ENCODE assay signal across 26 cellular contexts in the genomic region with DNA sequence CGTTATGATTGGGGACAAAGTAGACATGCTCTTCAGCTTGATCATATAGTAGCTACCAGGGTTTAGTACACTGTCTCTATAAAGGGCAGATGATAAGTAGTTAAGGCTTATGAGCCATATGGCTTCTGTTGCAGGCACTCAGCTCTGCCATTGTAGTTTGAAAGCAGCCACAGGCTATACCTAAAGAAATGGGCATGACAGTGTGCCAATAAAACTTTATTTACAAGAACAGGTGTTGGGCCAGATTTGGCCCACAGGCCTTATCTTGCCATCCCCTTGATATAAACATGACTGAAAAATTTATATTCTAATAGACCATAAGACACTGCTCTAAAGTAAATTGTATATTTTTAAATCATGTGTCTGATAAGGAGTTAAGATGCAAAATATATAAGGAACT. TPM values are rescaled to one million over a fixed set of nuclear protein-coding genes. Genes with fewer than 3 reads are reported as not detected.
DNase-seq lines count a peak whose midpoint lies in the region; ATAC-seq and TF ChIP-seq lines count a peak whose summit lies in the region.
"Had no signal": no experiment of that assay in that cellular context is flagged by ENCODE, and none has a peak within 500 bp of the region (broad histone marks: within the 10 kb centered on the region; RNA-seq: fewer than 3 reads in every experiment).

No MANE protein-coding gene starts in this region.

- TF ChIP-seq CTCF in endodermal cell (conservative IDR thresholded peaks at IDR 0.05) (no peak), mesothelial cell of epicardium (IDR thresholded peaks at IDR 0.05; ENCODE audit: unreplicated experiment) (no peak), upper lobe of left lung (IDR thresholded peaks at IDR 0.05) (no peak)

- peaks cover 2% of the 10 kb centered on the region for H3K4me1 ChIP-seq in endodermal cell (ENCODE audit: control insufficient read depth, insufficient read depth, low read length)
- peaks cover 23 to 55% (median 38%) of the 10 kb centered on the region in 4 donors for H3K4me1 ChIP-seq in upper lobe of left lung
- H3K4me1 ChIP-seq: breast epithelium had no signal

- H3K27ac ChIP-seq in endodermal cell (ENCODE audit: low read depth, low read length), result no peak overlapping the region
- H3K27ac ChIP-seq in upper lobe of left lung, result peak overlapping the region in 3 of 4 donors; percentile 4 to 74 (median 56)
- H3K27ac ChIP-seq: breast epithelium, RWPE1 had no signal

- 76% methylated on average over 1 of the region's 1 CpG; no CpG with 5 or more reads in 1 of the 2 experiments for WGBS in endodermal cell (ENCODE audit: insufficient coverage in 1 of 2, insufficient read length in 1 of 2), 2 experiments
- 86 to 88% methylated on average over 1 of the region's 1 CpG for WGBS in upper lobe of left lung, 2 donors

- H3K4me1 Mint-ChIP-seq in endodermal cell (peaks cover 37% of the 10 kb centered on the region), mesothelial cell of epicardium (peaks cover 25% of the 10 kb centered on the region)

- DNase-seq in NCI-H69 (lab: John Stamatoyannopoulos, UW) (peak; percentile 69), endodermal cell (no peak), mesothelial cell of epicardium (ENCODE audit: low spot score in 2 of 2, unreplicated experiment in 2 of 2) (no peak), upper lobe of left lung (no peak), SKM-1 treated with dmso at 0.1 percent for 144 hours (lab: John Stamatoyannopoulos, UW; ENCODE audit: unreplicated experiment) (no peak)
- DNase-seq: activated CD4-positive, alpha-beta T cell treated with anti-CD3 and anti-CD28 coated beads for 4 hours; activated CD8-positive, alpha-beta memory T cell treated with anti-CD3 and anti-CD28 coated beads for 24 hours; activated gamma-delta T cell treated with Interleukin-2 at 50 U/mL for 16 hours; activated T-cell treated with anti-CD3 and anti-CD28 coated beads, Interleukin-2, amount 50 U/mL, for 1 hour; DMS79 treated with DMSO at 0.1 percent for 48 hours; effector memory CD4-positive, alpha-beta T cell; islet precursor cell; Kasumi-1; MV-4-11; NCI-H1694; SK-N-SH; small intestine; stimulated activated CD4-positive, alpha-beta T cell treated with anti-CD3 and anti-CD28 coated beads, Interleukin-2, amount 100 ng/mL, for 48 hours; T-helper 2 cell had no signal

- no peaks in the 10 kb centered on the region for H3K9me3 ChIP-seq in endodermal cell (ENCODE audit: control insufficient read depth, low read length)
- H3K9me3 ChIP-seq in upper lobe of left lung, result no peaks in the 10 kb centered on the region
- H3K9me3 ChIP-seq: breast epithelium, SK-N-SH had no signal

- ATAC-seq in upper lobe of left lung (ENCODE audit: low FRiP score in 2 of 2) (no peak), HG03342 (IDR thresholded peaks at IDR 0.05; ENCODE audit: unreplicated experiment) (no peak), GM21528 (IDR thresholded peaks at IDR 0.05; ENCODE audit: low FRiP score, unreplicated experiment) (no peak)
- ATAC-seq: esophagus mucosa; stimulated activated effector memory CD8-positive, alpha-beta T cell treated with anti-CD3 and anti-CD28 coated beads, Interleukin-12 subunit alpha, Interleukin-12 subunit beta, amount 100 ng/mL, for 72 hours had no signal

- H3K9ac ChIP-seq in endodermal cell (ENCODE audit: extremely low read depth, low read length, poor library complexity, severe bottlenecking), result no peak overlapping the region
- H3K9ac ChIP-seq: SK-N-SH had no signal

- no peak for TF ChIP-seq EP300 in upper lobe of left lung (IDR thresholded peaks at IDR 0.05)

- peak overlapping the region; percentile 39 for H3K4me3 ChIP-seq in endodermal cell (ENCODE audit: low read length)
- no peak overlapping the region for H3K4me3 ChIP-seq in upper lobe of left lung
- H3K4me3 ChIP-seq: breast epithelium, lung had no signal

- H3K27ac Mint-ChIP-seq in endodermal cell, result no peak overlapping the region
- peak overlapping the region; percentile 35 for H3K27ac Mint-ChIP-seq in mesothelial cell of epicardium
- H3K27ac Mint-ChIP-seq: stimulated activated effector memory CD8-positive, alpha-beta T cell treated with anti-CD3 and anti-CD28 coated beads, Interleukin-12 subunit alpha, Interleukin-12 subunit beta, amount 100 ng/mL, for 72 hours had no signal

- H3K9me3 Mint-ChIP-seq in endodermal cell, result no peaks in the 10 kb centered on the region
- H3K9me3 Mint-ChIP-seq in mesothelial cell of epicardium, result no peaks in the 10 kb centered on the region
- H3K9me3 Mint-ChIP-seq: stimulated activated effector memory CD8-positive, alpha-beta T cell treated with anti-CD3 and anti-CD28 coated beads, Interleukin-12 subunit alpha, Interleukin-12 subunit beta, amount 100 ng/mL, for 72 hours had no signal

- no peaks in the 10 kb centered on the region for H3K27me3 Mint-ChIP-seq in endodermal cell (ENCODE audit: insufficient read depth)
- H3K27me3 Mint-ChIP-seq in mesothelial cell of epicardium (ENCODE audit: low read depth), result no peaks in the 10 kb centered on the region

- H3K27me3 ChIP-seq in endodermal cell (ENCODE audit: control insufficient read depth, insufficient read depth, low read length, poor library complexity, severe bottlenecking) (no peaks in the 10 kb centered on the region), upper lobe of left lung (no peaks in the 10 kb centered on the region)
- H3K27me3 ChIP-seq: breast epithelium had no signal

- H3K4me3 Mint-ChIP-seq in endodermal cell (peak overlapping the region; percentile 11), mesothelial cell of epicardium (no peak overlapping the region)
- H3K4me3 Mint-ChIP-seq: stimulated activated effector memory CD8-positive, alpha-beta T cell treated with anti-CD3 and anti-CD28 coated beads, Interleukin-12 subunit alpha, Interleukin-12 subunit beta, amount 100 ng/mL, for 72 hours had no signal

- H3K36me3 ChIP-seq in endodermal cell (ENCODE audit: control insufficient read depth, insufficient read depth, low read length) (no peaks in the 10 kb centered on the region), upper lobe of left lung (no peaks in the 10 kb centered on the region)
- H3K36me3 ChIP-seq: breast epithelium had no signal

- no peaks in the 10 kb centered on the region for H3K36me3 Mint-ChIP-seq in endodermal cell (ENCODE audit: low read depth)
- H3K36me3 Mint-ChIP-seq in mesothelial cell of epicardium, result no peaks in the 10 kb centered on the region
- H3K36me3 Mint-ChIP-seq: stimulated activated effector memory CD8-positive, alpha-beta T cell treated with anti-CD3 and anti-CD28 coated beads, Interleukin-12 subunit alpha, Interleukin-12 subunit beta, amount 100 ng/mL, for 72 hours had no signal

- no peak for TF ChIP-seq POLR2A in upper lobe of left lung (IDR thresholded peaks at IDR 0.05)

RNA-seq across cellular contexts. Expression of gene GRK5, which starts 36.6 kb away (rescaled TPM):
- total RNA-seq in endodermal cell (10 to 100 TPM in 1 of 2 donors, 1 to 10 TPM in 1; 9.1 to 11.9 TPM), mesothelial cell of epicardium (13.6 to 14.5 TPM (median 14.0 TPM) in 3 replicates), upper lobe of left lung (10 to 100 TPM; 38.6 to 80.9 (median 61.1) TPM)
- polyA plus RNA-seq in endodermal cell (2013, experiment 1 of 2), result 6.1 TPM
- 4.6 TPM for polyA plus RNA-seq in endodermal cell (2013, experiment 2 of 2)
